22 cellular contexts compared by ENCODE assay signal in genomic region chr2:206993964-206994363, GRCh38. TPM values are rescaled to one million over a fixed set of nuclear protein-coding genes. Genes with fewer than 3 reads are reported as not detected.
A peak's percentile ranks its signal among the peaks of the same experiment; 100 is the strongest.
DNase-seq lines count a peak whose midpoint lies in the region; ATAC-seq and TF ChIP-seq lines count a peak whose summit lies in the region.
"Had no signal": no experiment of that assay in that cellular context is flagged by ENCODE, and none has a peak within 500 bp of the region (broad histone marks: within the 10 kb centered on the region; RNA-seq: fewer than 3 reads in every experiment).

No MANE protein-coding gene starts in this region.

- no peaks in the 10 kb centered on the region for H3K27me3 ChIP-seq in CD4-positive, alpha-beta T cell (ENCODE audit: control insufficient read depth, insufficient read depth, low read length)
- H3K27me3 ChIP-seq in mesenchymal stem cell (ENCODE audit: control insufficient read depth in 1 of 2, insufficient read depth in 1 of 2, low read length in 2 of 2): no peaks in the 10 kb centered on the region
- H3K27me3 ChIP-seq: gastrocnemius medialis, ovary had no signal

- H3K9me3 Mint-ChIP-seq in CD4-positive, alpha-beta T cell: no peaks in the 10 kb centered on the region
- peaks cover 0 to 2% of the 10 kb centered on the region in 2 donors for H3K9me3 Mint-ChIP-seq in effector memory CD8-positive, alpha-beta T cell
- H3K9me3 Mint-ChIP-seq: activated CD4-positive, alpha-beta memory T cell treated with anti-CD3 and anti-CD28 coated beads, Interleukin-2, amount 10 ng/mL, durations not matched to agents 7 days and 5 days had no signal

- H2BK15ac ChIP-seq in mesenchymal stem cell (ENCODE audit: low read depth, poor library complexity, severe bottlenecking): no peak overlapping the region

- no peak overlapping the region for H2BK5ac ChIP-seq in mesenchymal stem cell (ENCODE audit: low read depth, low read length, poor library complexity, severe bottlenecking)

- no peak overlapping the region for H3K27ac ChIP-seq in CD4-positive, alpha-beta T cell (ENCODE audit: low read depth, low read length)
- no peak overlapping the region for H3K27ac ChIP-seq in mesenchymal stem cell (ENCODE audit: low read length, poor library complexity, severe bottlenecking)
- H3K27ac ChIP-seq: gastrocnemius medialis, ovary, WERI-Rb-1 had no signal

- no peak for DNase-seq in CD4-positive, alpha-beta T cell
- peak; percentile 76 for DNase-seq in Jurkat, Clone E6-1 (ENCODE audit: low read depth, low spot score)
- DNase-seq in SKM-1 (lab: John Stamatoyannopoulos, UW; ENCODE audit: unreplicated experiment) (peak; percentile 36), mesenchymal stem cell (peak; percentile 72), NCI-H1694 treated with DMSO at 0.1 percent for 48 hours (lab: John Stamatoyannopoulos, UW) (no peak), HCEC 1CT (no peak), CD1c-positive myeloid dendritic cell (ENCODE audit: extremely low spot score) (no peak)
- DNase-seq in effector memory CD8-positive, alpha-beta T cell: no peak
- DNase-seq: activated CD4-positive, alpha-beta memory T cell treated with anti-CD3 and anti-CD28 coated beads, Interleukin-2, amount 10 ng/mL, durations not matched to agents 7 days and 5 days; activated T-cell treated with anti-CD3 and anti-CD28 coated beads, Interleukin-2, amount 50 U/mL, for 4 hours; Caco-2; cortex of kidney; gastrocnemius medialis; GDM1; MM.1S; NCI-H2171 treated with DMSO at 0.1 percent for 48 hours; ovary; T-helper 1 cell; WERI-Rb-1 had no signal

- H3K36me3 Mint-ChIP-seq in CD4-positive, alpha-beta T cell (ENCODE audit: low read depth): no peaks in the 10 kb centered on the region
- no peaks in the 10 kb centered on the region for H3K36me3 Mint-ChIP-seq in effector memory CD8-positive, alpha-beta T cell (ENCODE audit: insufficient read depth)

- no peaks in the 10 kb centered on the region for H3K36me3 ChIP-seq in mesenchymal stem cell (ENCODE audit: control insufficient read depth in 1 of 2, insufficient read depth in 2 of 2, low read depth in 1 of 2, low read length in 2 of 2)
- H3K36me3 ChIP-seq: gastrocnemius medialis, ovary, WERI-Rb-1 had no signal

- H2AK5ac ChIP-seq in mesenchymal stem cell (ENCODE audit: low read length, severe bottlenecking): no peak overlapping the region

- no peak overlapping the region for H2AFZ ChIP-seq in mesenchymal stem cell (ENCODE audit: low read depth, low read length)

- H2BK120ac ChIP-seq in mesenchymal stem cell (ENCODE audit: low read depth, low read length): no peak overlapping the region

- peaks cover 7% of the 10 kb centered on the region for H3K27me3 Mint-ChIP-seq in CD4-positive, alpha-beta T cell
- peaks cover 12 to 40% of the 10 kb centered on the region in 2 donors for H3K27me3 Mint-ChIP-seq in effector memory CD8-positive, alpha-beta T cell

- no peak overlapping the region for H3K9ac ChIP-seq in mesenchymal stem cell (ENCODE audit: low read length)

- H4K91ac ChIP-seq in mesenchymal stem cell (ENCODE audit: low read length): no peak overlapping the region

- intact Hi-C loops in CD4-positive, alpha-beta T cell (cut with DNase I, micrococcal nuclease): no loop called here

- H3K18ac ChIP-seq in mesenchymal stem cell (ENCODE audit: low read depth in 1 of 2, low read length in 2 of 2): no peak overlapping the region

- H3K4me1 Mint-ChIP-seq in CD4-positive, alpha-beta T cell (ENCODE audit: low read depth): peaks cover 27% of the 10 kb centered on the region
- peaks cover 0 to 3% of the 10 kb centered on the region in 2 donors for H3K4me1 Mint-ChIP-seq in effector memory CD8-positive, alpha-beta T cell (ENCODE audit: low read depth in 2 of 2)

- H3K4me3 ChIP-seq in Jurkat, Clone E6-1 (ENCODE audit: low read length): no peak overlapping the region
- H3K4me3 ChIP-seq in mesenchymal stem cell (ENCODE audit: insufficient read depth in 1 of 2, low read depth in 1 of 2, low read length in 2 of 2): no peak overlapping the region
- H3K4me3 ChIP-seq: gastrocnemius medialis, ovary had no signal

- POLR2A ChIA-PET in CD4-positive, alpha-beta T cell (lab: Charles Lee): no interaction called here

- ATAC-seq in CD4-positive, alpha-beta T cell (ENCODE audit: poor library complexity): no peak
- ATAC-seq in effector memory CD8-positive, alpha-beta T cell (replicated peaks): no peak
- ATAC-seq: activated T-cell treated with anti-CD3 and anti-CD28 coated beads, Interleukin-2, amount 50 U/mL, for 4 hours; gastrocnemius medialis; left lobe of liver had no signal

- no peak for TF ChIP-seq CTCF in CD4-positive, alpha-beta T cell (IDR thresholded peaks at IDR 0.05)

- CTCF ChIA-PET in CD4-positive, alpha-beta T cell (lab: Charles Lee): no interaction called here

- 41% methylated on average over 2 of the region's 4 CpGs for WGBS in mesenchymal stem cell

- no peaks in the 10 kb centered on the region for H3K79me1 ChIP-seq in mesenchymal stem cell (replicated peaks; ENCODE audit: low read length, poor library complexity, severe bottlenecking)

- H3K23ac ChIP-seq in mesenchymal stem cell (ENCODE audit: low read length in 2 of 2): no peak overlapping the region

- H3K14ac ChIP-seq in mesenchymal stem cell (ENCODE audit: low read length in 2 of 2): no peak overlapping the region

- H3K27ac Mint-ChIP-seq in CD4-positive, alpha-beta T cell: peak overlapping the region; percentile 50
- H3K27ac Mint-ChIP-seq in effector memory CD8-positive, alpha-beta T cell: no peak overlapping the region
- H3K27ac Mint-ChIP-seq: activated CD4-positive, alpha-beta memory T cell treated with anti-CD3 and anti-CD28 coated beads, Interleukin-2, amount 10 ng/mL, durations not matched to agents 7 days and 5 days; activated naive CD4-positive, alpha-beta T cell treated with anti-CD3 and anti-CD28 coated beads, Interleukin-2, amount 50 U/mL, for 24 hours had no signal

- no peak overlapping the region for H3K4me2 ChIP-seq in mesenchymal stem cell (ENCODE audit: low read length, poor library complexity, severe bottlenecking)

- H3K4me3 Mint-ChIP-seq in CD4-positive, alpha-beta T cell: no peak overlapping the region
- no peak overlapping the region for H3K4me3 Mint-ChIP-seq in effector memory CD8-positive, alpha-beta T cell
- H3K4me3 Mint-ChIP-seq: activated CD4-positive, alpha-beta memory T cell treated with anti-CD3 and anti-CD28 coated beads, Interleukin-2, amount 10 ng/mL, durations not matched to agents 7 days and 5 days; activated naive CD4-positive, alpha-beta T cell treated with anti-CD3 and anti-CD28 coated beads, Interleukin-2, amount 50 U/mL, for 24 hours; activated T-cell treated with anti-CD3 and anti-CD28 coated beads, Interleukin-2, amount 50 U/mL, for 4 hours had no signal

- no peak overlapping the region for H4K8ac ChIP-seq in mesenchymal stem cell (ENCODE audit: low read length)

- H2BK12ac ChIP-seq in mesenchymal stem cell (ENCODE audit: low read length in 2 of 2): peak overlapping the region in 1 of 2 experiments; percentile 93

- no peaks in the 10 kb centered on the region for H3K9me3 ChIP-seq in CD4-positive, alpha-beta T cell (ENCODE audit: control insufficient read depth, low read length)
- H3K9me3 ChIP-seq in mesenchymal stem cell (ENCODE audit: control insufficient read depth, low read length): no peaks in the 10 kb centered on the region
- H3K9me3 ChIP-seq: Caco-2, gastrocnemius medialis, ovary had no signal

- no peaks in the 10 kb centered on the region for H3K4me1 ChIP-seq in mesenchymal stem cell (ENCODE audit: control insufficient read depth, insufficient read depth, low read depth, low read length)
- H3K4me1 ChIP-seq: Caco-2, gastrocnemius medialis had no signal

- H3K4ac ChIP-seq in mesenchymal stem cell (ENCODE audit: low read depth in 1 of 2, low read length in 2 of 2): no peak overlapping the region

RNA-seq across cellular contexts. Expression of gene CPO, which starts 54.6 kb away (rescaled TPM):
- total RNA-seq in CD4-positive, alpha-beta T cell: not detected
- not detected for polyA plus RNA-seq in Jurkat, Clone E6-1 (2012; ENCODE audit: insufficient read depth, insufficient read length)
- not detected for polyA plus RNA-seq in mesenchymal stem cell (2013, experiment 1 of 2)
- polyA plus RNA-seq in mesenchymal stem cell (2013, experiment 2 of 2): not detected
- total RNA-seq: activated CD4-positive, alpha-beta memory T cell treated with anti-CD3 and anti-CD28 coated beads, Interleukin-2, amount 10 ng/mL, durations not matched to agents 7 days and 5 days; activated T-cell treated with anti-CD3 and anti-CD28 coated beads, Interleukin-2, amount 50 U/mL, for 4 hours; Caco-2; HT1080 had no signal

Comparison
In these comparisons a context has a peak if more than half of its experiments do, and no peak if none do; other contexts are left out.
1. DNase-seq: peak in Jurkat, Clone E6-1 (single experiment), SKM-1 (single experiment) and mesenchymal stem cell (single experiment); none in CD4-positive, alpha-beta T cell (0 of 10), NCI-H1694 treated with DMSO at 0.1 percent for 48 hours (single experiment), HCEC 1CT (single experiment), CD1c-positive myeloid dendritic cell (single experiment) and effector memory CD8-positive, alpha-beta T cell (0 of 3).